In genomic region chr19:55676889-55677505, GRCh38 we compare ENCODE assay signal across 10 cellular contexts. TPM values are rescaled to one million over a fixed set of nuclear protein-coding genes. Genes with fewer than 3 reads are reported as not detected.
DNase-seq lines count a peak whose midpoint lies in the region; ATAC-seq, FAIRE-seq and TF ChIP-seq lines count a peak whose summit lies in the region.
"Had no signal": no experiment of that assay in that cellular context is flagged by ENCODE, and none has a peak within 500 bp of the region (broad histone marks: within the 10 kb centered on the region; RNA-seq: fewer than 3 reads in every experiment).

No MANE protein-coding gene starts in this region.

- no peak overlapping the region for H2BK15ac ChIP-seq in H9 (ENCODE audit: low read depth, low read length)

- peaks cover 6% of the 10 kb centered on the region for H3K23me2 ChIP-seq in H9 (ENCODE audit: insufficient read length, low read depth, low read length, poor library complexity, severe bottlenecking)

- H2AK5ac ChIP-seq in H9 (ENCODE audit: insufficient read length, low read length), result no peak overlapping the region

- peak overlapping the region; percentile 5 for H3K4me3 ChIP-seq in AG04450 (ENCODE audit: low read depth, low read length)
- peak overlapping the region; percentile 83 for H3K4me3 ChIP-seq in K562
- peak overlapping the region in 1 of 2 donors; percentile 98 for H3K4me3 ChIP-seq in muscle layer of colon (ENCODE audit: low read depth in 1 of 2, low read length in 2 of 2)
- peak overlapping the region in 1 of 2 donors; percentile 71 for H3K4me3 ChIP-seq in vagina

- H2BK20ac ChIP-seq in H9 (ENCODE audit: low read depth, low read length, poor library complexity, severe bottlenecking), result no peak overlapping the region

- H4K8ac ChIP-seq in H9 (replicated peaks; ENCODE audit: insufficient read length, low read depth, low read length), result no peak overlapping the region

- FAIRE-seq in K562 (lab: Jason Lieb, UNC), result peak; percentile 32
- FAIRE-seq: islet of Langerhans had no signal

- in situ Hi-C loops in K562 (cut with MboI), result no loop called here

- H3K4me2 ChIP-seq in H9 (ENCODE audit: insufficient read depth, insufficient read length, low read length) (peak overlapping the region; percentile 77), K562 (ENCODE audit: insufficient read depth, low read length) (peak overlapping the region; percentile 89)

- H4K91ac ChIP-seq in H9 (ENCODE audit: insufficient read length, low read depth, low read length), result no peak overlapping the region

- H3K79me1 ChIP-seq in H9 (ENCODE audit: insufficient read depth, low read depth, low read length, poor library complexity, severe bottlenecking), result peaks cover 18% of the 10 kb centered on the region

- no TSS peak for BruUV-seq in K562 (replicated peaks; lab: Mats Ljungman, UMichigan)

- no peak overlapping the region for H4K5ac ChIP-seq in H9 (ENCODE audit: insufficient read length, low read depth, low read length)

- no peak overlapping the region for H2AFZ ChIP-seq in H9 (ENCODE audit: low read length)
- no peak overlapping the region for H2AFZ ChIP-seq in K562 (ENCODE audit: low read depth, low read length)

- no peak overlapping the region for H3K56ac ChIP-seq in H9 (ENCODE audit: insufficient read length, low read depth, low read length)

- no peak overlapping the region for H3K18ac ChIP-seq in H9 (ENCODE audit: insufficient read length, low read depth, low read length)

- TF ChIP-seq RAD21 in K562 (CRISPR knock-in tag; conservative IDR thresholded peaks at IDR 0.05 in 1 of 2, IDR thresholded peaks at IDR 0.05 in 1 of 2), result no peak

- no peak overlapping the region for H2BK5ac ChIP-seq in H9 (ENCODE audit: insufficient read length, low read length)

- H3K36me3 ChIP-seq in K562 (ENCODE audit: control insufficient read depth, insufficient read depth, low read length) (peaks cover 85% of the 10 kb centered on the region; the same call in 2 of the 3 replicates), muscle layer of colon (ENCODE audit: insufficient read depth, low read length) (peaks cover 40% of the 10 kb centered on the region), vagina (peaks cover 0 to 50% of the 10 kb centered on the region in 2 donors)

- no peak overlapping the region for H3K23ac ChIP-seq in H9 (ENCODE audit: insufficient read length, low read depth, low read length)

- CTCF ChIA-PET in AG04450 (lab: Charles Lee), result interaction anchor here (1.1 kb wide), 1 partner anchor 23 kb away, joined by 3 read pairs; no protein-coding TSS in a partner anchor
- CTCF ChIA-PET in K562 (lab: Yijun Ruan, JAX; ENCODE audit: low intra/inter-chr PET ratio), result no interaction called here

- ATAC-seq in K562, result no peak
- no peak for ATAC-seq in HG03097 (IDR thresholded peaks at IDR 0.05; ENCODE audit: low FRiP score, unreplicated experiment)

- H3K27me3 ChIP-seq in AG04450 (ENCODE audit: control insufficient read depth, insufficient read depth, low read length) (no peaks in the 10 kb centered on the region), H9 (ENCODE audit: insufficient read depth, low read length) (no peaks in the 10 kb centered on the region), K562 (ENCODE audit: control insufficient read depth in 2 of 2, insufficient read depth in 2 of 2, low read length in 2 of 2) (no peaks in the 10 kb centered on the region), muscle layer of colon (ENCODE audit: control insufficient read depth in 1 of 2, insufficient read depth in 2 of 2, low read length in 2 of 2) (no peaks in the 10 kb centered on the region), vagina (no peaks in the 10 kb centered on the region)

- no peaks in the 10 kb centered on the region for H3K4me1 ChIP-seq in H9 (ENCODE audit: insufficient read depth, low read length)
- peaks cover 41 to 67% of the 10 kb centered on the region in 2 experiments for H3K4me1 ChIP-seq in K562 (replicated peaks in 1 of 2; ENCODE audit: control insufficient read depth in 2 of 2, insufficient read depth in 2 of 2, low read length in 2 of 2)
- peaks cover 28% of the 10 kb centered on the region for H3K4me1 ChIP-seq in muscle layer of colon (ENCODE audit: insufficient read depth, low read length)
- H3K4me1 ChIP-seq in vagina, result peaks cover 66% of the 10 kb centered on the region

- H2BK12ac ChIP-seq in H9 (ENCODE audit: insufficient read length, low read depth, low read length), result no peak overlapping the region

- no peak overlapping the region for H2BK120ac ChIP-seq in H9 (ENCODE audit: low read depth, low read length, poor library complexity, severe bottlenecking)

- peaks cover 27 to 32% of the 10 kb centered on the region in 2 experiments for H3K4me1 Mint-ChIP-seq in H9

- H3K14ac ChIP-seq in H9 (ENCODE audit: insufficient read depth, low read length), result no peak overlapping the region

- H4K20me1 ChIP-seq in H9 (ENCODE audit: control insufficient read depth, insufficient read depth, insufficient read length) (no peaks in the 10 kb centered on the region), K562 (replicated peaks; ENCODE audit: control insufficient read depth, insufficient read depth, low read length) (peaks cover 33% of the 10 kb centered on the region)

- TF ChIP-seq POLR2A in K562 (conservative IDR thresholded peaks at IDR 0.05) (no peak), vagina (IDR thresholded peaks at IDR 0.05) (no peak)

- H3K4ac ChIP-seq in H9 (ENCODE audit: low read depth, low read length), result no peak overlapping the region

- no peak for TF ChIP-seq EP300 in K562 (IDR thresholded peaks at IDR 0.05; ENCODE audit: low read length)

- no peak overlapping the region for H3T11ph ChIP-seq in H9 (ENCODE audit: low read length)

- WGBS in H9 (ENCODE audit: extremely low coverage, insufficient read length, low lambda C conversion rate), result no CpG with 5 or more reads among the region's 7 CpGs
- WGBS in K562 (ENCODE audit: insufficient coverage, low coverage, missing lambda C conversion rate), result 40% methylated on average over 7 of the region's 7 CpGs

- peak overlapping the region; percentile 94 to 98 for H3K4me3 Mint-ChIP-seq in H9

- no peak for TF ChIP-seq CTCF in AG04450 (IDR thresholded peaks at IDR 0.05; ENCODE audit: low read depth, low read length)
- no peak for TF ChIP-seq CTCF in H9 (conservative IDR thresholded peaks at IDR 0.05)
- TF ChIP-seq CTCF in K562 (IDR thresholded peaks at IDR 0.05 in 2 of 3, conservative IDR thresholded peaks at IDR 0.05 in 1 of 3; ENCODE audit: insufficient read depth in 2 of 3, low read depth in 1 of 3, low read length in 3 of 3), result no peak
- TF ChIP-seq CTCF in vagina (IDR thresholded peaks at IDR 0.05), result no peak

- H3K36me3 Mint-ChIP-seq in H9 (ENCODE audit: insufficient read depth in 1 of 3, low read depth in 3 of 3), result peaks cover 19 to 55% (median 53%) of the 10 kb centered on the region in 3 experiments; a peak in 6 of 7 replicates

- H3K9ac ChIP-seq in H9 (ENCODE audit: extremely low read depth, insufficient read length, low read length), result no peak overlapping the region
- H3K9ac ChIP-seq in K562 (ENCODE audit: insufficient read depth in 1 of 2, low read depth in 2 of 2, low read length in 2 of 2), result peak overlapping the region; percentile 81 to 88; a peak in 3 of 4 replicates
- H3K9ac ChIP-seq in muscle layer of colon (ENCODE audit: low read length), result peak overlapping the region; percentile 88

- H3K27ac Mint-ChIP-seq in H9, result no peak overlapping the region

- POLR2A ChIA-PET in AG04450 (lab: Yijun Ruan, JAX), result no interaction called here
- POLR2A ChIA-PET in K562 (lab: Yijun Ruan, JAX), result interaction anchor here (0.6 to 1.6 kb wide), 6 partner anchors 14 to 117 kb away, joined by 3 to 4 read pairs (median 3); partner anchors contain the start of gene U2AF2

- peaks cover 6% of the 10 kb centered on the region for H3K9me1 ChIP-seq in K562 (ENCODE audit: control insufficient read depth, insufficient read depth, low read length)

- H3K79me2 ChIP-seq in H9 (ENCODE audit: insufficient read depth, low read length) (peaks cover 19% of the 10 kb centered on the region; the same call in 1 of the 2 replicates), K562 (ENCODE audit: control insufficient read depth, insufficient read depth, low read length) (peaks cover 88% of the 10 kb centered on the region)

- intact Hi-C loops in K562 (cut with micrococcal nuclease) (no loop called here), vagina (cut with DNase I) (no loop called here)

- H3K9me3 Mint-ChIP-seq in H9, result no peaks in the 10 kb centered on the region; a peak in 1 of 5 replicates

- H3K9me3 ChIP-seq in AG04450 (ENCODE audit: control insufficient read depth, insufficient read depth, low read length) (no peaks in the 10 kb centered on the region; the same call in 1 of the 2 replicates), H9 (ENCODE audit: control insufficient read depth, low read depth, low read length) (no peaks in the 10 kb centered on the region), K562 (replicated peaks; ENCODE audit: control insufficient read depth, insufficient read depth, low read depth, low read length) (no peaks in the 10 kb centered on the region), muscle layer of colon (ENCODE audit: low read length) (no peaks in the 10 kb centered on the region), vagina (no peaks in the 10 kb centered on the region)

- no peak overlapping the region for H3K27ac ChIP-seq in AG04450 (ENCODE audit: low read depth, low read length)
- H3K27ac ChIP-seq in H9 (ENCODE audit: insufficient read length, low read depth, low read length), result no peak overlapping the region
- peak overlapping the region; percentile 54 for H3K27ac ChIP-seq in K562 (ENCODE audit: extremely low read depth, low read depth, low read length)
- H3K27ac ChIP-seq in muscle layer of colon (ENCODE audit: low read depth, low read length), result no peak overlapping the region
- no peak overlapping the region for H3K27ac ChIP-seq in vagina

- H3K27me3 Mint-ChIP-seq in H9 (ENCODE audit: low read depth), result no peaks in the 10 kb centered on the region

- DNase-seq in AG04450 (ENCODE audit: low read depth, low spot score) (no peak), H9 (no peak), K562 (ENCODE audit: extremely low read depth in 1 of 4, low spot score in 3 of 4) (no peak), hypothalamus (lab: John Stamatoyannopoulos, UW) (no peak), NCI-H524 treated with DMSO at 0.1 percent for 48 hours (lab: John Stamatoyannopoulos, UW) (no peak), vagina (ENCODE audit: extremely low spot score in 2 of 2) (no peak)
- DNase-seq: NCI-H524 had no signal

RNA-seq across cellular contexts. Expression of gene EPN1, which starts 2.0 kb away (rescaled TPM):
- 32.1 and 44.1 TPM in 2 replicates for polyA plus RNA-seq in AG04450 (2011; rRNA removed)
- polyA minus RNA-seq in AG04450 (2011; rRNA and poly(A)+ RNA removed), result 35.7 and 44.1 TPM in 2 replicates
- total RNA-seq in H9 (2021), result 158 and 159 TPM in 2 replicates
- total RNA-seq in K562 (2011; cell fraction: chromatin; rRNA removed; ENCODE audit: low replicate concordance), result 32.5 and 96.7 TPM in 2 replicates
- 37.1 and 45.4 TPM in 2 replicates for total RNA-seq in K562 (2011; cell fraction: nucleolus; rRNA removed)
- total RNA-seq in K562 (2011; cell fraction: nucleoplasm; rRNA removed), result 46.5 and 48.0 TPM in 2 replicates
- total RNA-seq in K562 (2014; rRNA removed), result 25.4 and 33.8 TPM in 2 replicates
- total RNA-seq in K562 (2014; rRNA removed; fragmentation: Illumina TruSeq; extraction: Trizol), result 5.1 and 6.4 TPM in 2 replicates
- total RNA-seq in K562 (2015; rRNA removed; fragmentation: Illumina TruSeq; extraction: Trizol), result 12.7 and 14.6 TPM in 2 replicates
- 138 and 142 TPM in 2 replicates for total RNA-seq in K562 (2021)
- 11.3 and 22.8 TPM in 2 replicates for polyA plus RNA-seq in K562 (2011; rRNA removed)
- polyA plus RNA-seq in K562 (2011; cell fraction: cytosol; rRNA removed), result 17.5 and 44.0 TPM in 2 replicates
- 19.3 and 25.8 TPM in 2 replicates for polyA plus RNA-seq in K562 (2011; cell fraction: nucleus; rRNA removed)
- 56.6 and 92.1 TPM in 2 replicates for polyA plus RNA-seq in K562 (2012)
- 14.9 and 33.1 TPM in 2 replicates for polyA plus RNA-seq in K562 (2014; fragmentation: Illumina TruSeq; extraction: Trizol)
- polyA plus RNA-seq in K562 (2014; fragmentation: Nextera tagmentation; extraction: Ambion mirVana), result under 1 TPM; 0.08 to 0.15 TPM
- 44.7 and 47.2 TPM in 2 replicates for polyA plus RNA-seq in K562 (2014; rRNA removed)
- 17.8 and 24.4 TPM in 2 replicates for polyA minus RNA-seq in K562 (2011; rRNA and poly(A)+ RNA removed)
- polyA minus RNA-seq in K562 (2011; cell fraction: cytosol; rRNA and poly(A)+ RNA removed), result 57.1 and 83.4 TPM in 2 replicates
- 8.9 and 16.7 TPM in 2 replicates for polyA minus RNA-seq in K562 (2011; cell fraction: nucleus; rRNA and poly(A)+ RNA removed)
- 43.7 TPM for total RNA-seq in vagina

RNA-seq across cellular contexts. Expression of gene U2AF2, which starts 22.2 kb away (rescaled TPM):
- polyA plus RNA-seq in AG04450 (2011; rRNA removed) (90.7 and 130 TPM in 2 replicates), K562 (2011; rRNA removed) (144 and 156 TPM in 2 replicates), K562 (2014; fragmentation: Illumina TruSeq; extraction: Trizol) (169 and 224 TPM in 2 replicates), K562 (2014; fragmentation: Nextera tagmentation; extraction: Ambion mirVana) (1 to 10 TPM; 3.0 to 4.4 TPM), K562 (2014; rRNA removed) (277 and 331 TPM in 2 replicates)
- 74.9 and 119 TPM in 2 replicates for polyA minus RNA-seq in AG04450 (2011; rRNA and poly(A)+ RNA removed)
- total RNA-seq in H9 (2021) (321 and 342 TPM in 2 replicates), K562 (2014; rRNA removed) (279 and 332 TPM in 2 replicates), K562 (2014; rRNA removed; fragmentation: Illumina TruSeq; extraction: Trizol) (36.8 and 58.9 TPM in 2 replicates), K562 (2015; rRNA removed; fragmentation: Illumina TruSeq; extraction: Trizol) (157 and 162 TPM in 2 replicates), K562 (2021) (304 and 321 TPM in 2 replicates), vagina (145 TPM)
- 193 and 483 TPM in 2 replicates for total RNA-seq in K562 (2011; cell fraction: chromatin; rRNA removed; ENCODE audit: low replicate concordance)
- total RNA-seq in K562 (2011; cell fraction: nucleolus; rRNA removed), result 266 and 305 TPM in 2 replicates
- 221 and 225 TPM in 2 replicates for total RNA-seq in K562 (2011; cell fraction: nucleoplasm; rRNA removed)
- 175 and 315 TPM in 2 replicates for polyA plus RNA-seq in K562 (2011; cell fraction: cytosol; rRNA removed)
- 395 and 527 TPM in 2 replicates for polyA plus RNA-seq in K562 (2011; cell fraction: nucleus; rRNA removed)
- 223 and 263 TPM in 2 replicates for polyA plus RNA-seq in K562 (2012)
- 42.9 and 75.8 TPM in 2 replicates for polyA minus RNA-seq in K562 (2011; rRNA and poly(A)+ RNA removed)
- polyA minus RNA-seq in K562 (2011; cell fraction: cytosol; rRNA and poly(A)+ RNA removed), result 113 and 128 TPM in 2 replicates
- 91.7 and 99.0 TPM in 2 replicates for polyA minus RNA-seq in K562 (2011; cell fraction: nucleus; rRNA and poly(A)+ RNA removed)

RNA-seq across cellular contexts. Expression of gene CCDC106, which starts 29.0 kb away (rescaled TPM):
- polyA plus RNA-seq in AG04450 (2011; rRNA removed), result 6.2 and 8.7 TPM in 2 replicates
- polyA minus RNA-seq in AG04450 (2011; rRNA and poly(A)+ RNA removed), result 4.0 and 7.8 TPM in 2 replicates
- total RNA-seq in H9 (2021), result 19.9 and 20.0 TPM in 2 replicates
- total RNA-seq in K562 (2011; cell fraction: chromatin; rRNA removed; ENCODE audit: low replicate concordance), result 5.5 and 16.0 TPM in 2 replicates
- total RNA-seq in K562 (2011; cell fraction: nucleolus; rRNA removed), result 17.5 and 18.3 TPM in 2 replicates
- 8.7 and 12.1 TPM in 2 replicates for total RNA-seq in K562 (2011; cell fraction: nucleoplasm; rRNA removed)
- total RNA-seq in K562 (2014; rRNA removed), result 17.8 and 21.9 TPM in 2 replicates
- 4.2 and 7.0 TPM in 2 replicates for total RNA-seq in K562 (2014; rRNA removed; fragmentation: Illumina TruSeq; extraction: Trizol)
- 12.2 and 14.3 TPM in 2 replicates for total RNA-seq in K562 (2015; rRNA removed; fragmentation: Illumina TruSeq; extraction: Trizol)
- total RNA-seq in K562 (2021), result 27.5 and 28.2 TPM in 2 replicates
- 7.6 and 11.2 TPM in 2 replicates for polyA plus RNA-seq in K562 (2011; rRNA removed)
- polyA plus RNA-seq in K562 (2011; cell fraction: cytosol; rRNA removed), result 11.0 and 22.8 TPM in 2 replicates
- polyA plus RNA-seq in K562 (2011; cell fraction: nucleus; rRNA removed), result 16.4 and 27.9 TPM in 2 replicates
- polyA plus RNA-seq in K562 (2012), result 22.8 and 23.5 TPM in 2 replicates
- polyA plus RNA-seq in K562 (2014; fragmentation: Illumina TruSeq; extraction: Trizol), result 19.1 and 21.9 TPM in 2 replicates
- polyA plus RNA-seq in K562 (2014; fragmentation: Nextera tagmentation; extraction: Ambion mirVana), result under 1 TPM in 1 of 2 experiments, not detected in 1; 0.10 TPM
- polyA plus RNA-seq in K562 (2014; rRNA removed), result 24.1 and 25.9 TPM in 2 replicates
- polyA minus RNA-seq in K562 (2011; rRNA and poly(A)+ RNA removed), result 1.8 and 1.9 TPM in 2 replicates
- polyA minus RNA-seq in K562 (2011; cell fraction: cytosol; rRNA and poly(A)+ RNA removed), result 7.2 and 12.6 TPM in 2 replicates
- polyA minus RNA-seq in K562 (2011; cell fraction: nucleus; rRNA and poly(A)+ RNA removed), result 5.3 and 6.4 TPM in 2 replicates
- total RNA-seq in vagina, result 8.3 TPM

RNA-seq across cellular contexts. Expression of gene ZNF581, which starts 33.5 kb away (rescaled TPM):
- polyA plus RNA-seq in AG04450 (2011; rRNA removed) (19.1 and 22.9 TPM in 2 replicates), K562 (2011; rRNA removed) (15.4 and 26.0 TPM in 2 replicates), K562 (2014; fragmentation: Illumina TruSeq; extraction: Trizol) (15.7 and 23.2 TPM in 2 replicates), K562 (2014; fragmentation: Nextera tagmentation; extraction: Ambion mirVana) (1 to 10 TPM; 2.4 to 5.8 TPM), K562 (2014; rRNA removed) (23.2 and 24.0 TPM in 2 replicates)
- polyA minus RNA-seq in AG04450 (2011; rRNA and poly(A)+ RNA removed), result 24.8 and 31.8 TPM in 2 replicates
- total RNA-seq in H9 (2021) (65.1 and 68.0 TPM in 2 replicates), K562 (2014; rRNA removed) (18.6 and 26.4 TPM in 2 replicates), K562 (2014; rRNA removed; fragmentation: Illumina TruSeq; extraction: Trizol) (7.3 and 8.5 TPM in 2 replicates), K562 (2015; rRNA removed; fragmentation: Illumina TruSeq; extraction: Trizol) (8.6 and 11.0 TPM in 2 replicates), K562 (2021) (35.7 and 39.4 TPM in 2 replicates), vagina (15.5 TPM)
- 8.2 and 21.8 TPM in 2 replicates for total RNA-seq in K562 (2011; cell fraction: chromatin; rRNA removed; ENCODE audit: low replicate concordance)
- 20.3 and 21.3 TPM in 2 replicates for total RNA-seq in K562 (2011; cell fraction: nucleolus; rRNA removed)
- total RNA-seq in K562 (2011; cell fraction: nucleoplasm; rRNA removed), result 16.7 and 16.8 TPM in 2 replicates
- 30.9 and 47.7 TPM in 2 replicates for polyA plus RNA-seq in K562 (2011; cell fraction: cytosol; rRNA removed)
- 24.0 and 27.6 TPM in 2 replicates for polyA plus RNA-seq in K562 (2011; cell fraction: nucleus; rRNA removed)
- polyA plus RNA-seq in K562 (2012), result 19.0 and 47.4 TPM in 2 replicates
- polyA minus RNA-seq in K562 (2011; rRNA and poly(A)+ RNA removed), result 11.6 and 13.6 TPM in 2 replicates
- 15.3 and 31.1 TPM in 2 replicates for polyA minus RNA-seq in K562 (2011; cell fraction: cytosol; rRNA and poly(A)+ RNA removed)
- polyA minus RNA-seq in K562 (2011; cell fraction: nucleus; rRNA and poly(A)+ RNA removed), result 4.4 and 6.6 TPM in 2 replicates

RNA-seq across cellular contexts. Expression of gene ZNF580, which starts 36.2 kb away (rescaled TPM):
- polyA plus RNA-seq in AG04450 (2011; rRNA removed), result 7.3 and 14.0 TPM in 2 replicates
- polyA minus RNA-seq in AG04450 (2011; rRNA and poly(A)+ RNA removed), result 7.4 and 9.0 TPM in 2 replicates
- total RNA-seq in H9 (2021), result 22.4 and 22.8 TPM in 2 replicates
- 26.2 and 41.7 TPM in 2 replicates for total RNA-seq in K562 (2011; cell fraction: chromatin; rRNA removed; ENCODE audit: low replicate concordance)
- 16.2 and 20.0 TPM in 2 replicates for total RNA-seq in K562 (2011; cell fraction: nucleolus; rRNA removed)
- 33.4 and 56.4 TPM in 2 replicates for total RNA-seq in K562 (2011; cell fraction: nucleoplasm; rRNA removed)
- total RNA-seq in K562 (2014; rRNA removed), result 13.9 and 24.4 TPM in 2 replicates
- 5.2 and 5.7 TPM in 2 replicates for total RNA-seq in K562 (2014; rRNA removed; fragmentation: Illumina TruSeq; extraction: Trizol)
- 6.0 and 6.8 TPM in 2 replicates for total RNA-seq in K562 (2015; rRNA removed; fragmentation: Illumina TruSeq; extraction: Trizol)
- 38.0 and 47.4 TPM in 2 replicates for total RNA-seq in K562 (2021)
- polyA plus RNA-seq in K562 (2011; rRNA removed), result 5.0 and 7.7 TPM in 2 replicates
- polyA plus RNA-seq in K562 (2011; cell fraction: cytosol; rRNA removed), result 10.9 and 21.1 TPM in 2 replicates
- 39.9 and 68.6 TPM in 2 replicates for polyA plus RNA-seq in K562 (2011; cell fraction: nucleus; rRNA removed)
- polyA plus RNA-seq in K562 (2012), result 41.5 and 62.4 TPM in 2 replicates
- 12.7 and 15.5 TPM in 2 replicates for polyA plus RNA-seq in K562 (2014; fragmentation: Illumina TruSeq; extraction: Trizol)
- polyA plus RNA-seq in K562 (2014; fragmentation: Nextera tagmentation; extraction: Ambion mirVana), result 1 to 10 TPM; 2.3 to 3.9 TPM
- 25.2 and 30.8 TPM in 2 replicates for polyA plus RNA-seq in K562 (2014; rRNA removed)
- polyA minus RNA-seq in K562 (2011; rRNA and poly(A)+ RNA removed), result 4.4 and 4.6 TPM in 2 replicates
- polyA minus RNA-seq in K562 (2011; cell fraction: cytosol; rRNA and poly(A)+ RNA removed), result 12.2 and 16.3 TPM in 2 replicates
- polyA minus RNA-seq in K562 (2011; cell fraction: nucleus; rRNA and poly(A)+ RNA removed), result 7.3 and 8.8 TPM in 2 replicates
- 30.9 TPM for total RNA-seq in vagina
